8 cellular contexts compared by ENCODE assay signal in genomic region chr16:2604016-2604369, GRCh38.
A peak's percentile ranks its signal among the peaks of the same experiment; 100 is the strongest.
DNase-seq lines count a peak whose midpoint lies in the region; ATAC-seq and TF ChIP-seq lines count a peak whose summit lies in the region.
"Not testable (repeated sequence)": the region's sequence is repeated elsewhere in the genome, so short reads cannot be mapped to it uniquely, and the experiment has no call there.

No MANE protein-coding gene starts in this region.

- H3K36me3 ChIP-seq in CD4-positive, alpha-beta memory T cell (ENCODE audit: insufficient read depth, low read length); HUES64 (ENCODE audit: insufficient read depth, low read length); adipocyte (ENCODE audit: control insufficient read depth, insufficient read depth, low read length, severe bottlenecking); kidney epithelial cell (ENCODE audit: control insufficient read depth, insufficient read depth, low read length); neuronal stem cell (replicated peaks in 1 of 2; ENCODE audit: control insufficient read depth in 2 of 2, insufficient read depth in 2 of 2, low read length in 2 of 2); thoracic aorta: not testable (repeated sequence)

- TF ChIP-seq CTCF in kidney epithelial cell (IDR thresholded peaks at IDR 0.05; ENCODE audit: insufficient read depth, low read length, poor library complexity, severe bottlenecking); thoracic aorta (IDR thresholded peaks at IDR 0.05): not testable (repeated sequence)

- H3K4me1 ChIP-seq in CD4-positive, alpha-beta memory T cell (ENCODE audit: insufficient read depth, low read length); HUES64 (ENCODE audit: insufficient read depth, low read length); adipocyte (ENCODE audit: control insufficient read depth, insufficient read depth, low read length); neuronal stem cell (ENCODE audit: control insufficient read depth in 2 of 2, insufficient read depth in 1 of 2, low read depth in 1 of 2, low read length in 2 of 2); thoracic aorta (ENCODE audit: control insufficient read depth in 1 of 2, low read depth in 2 of 2): not testable (repeated sequence)

- not testable (repeated sequence) for H3K79me1 ChIP-seq in neuronal stem cell (ENCODE audit: low read depth, low read length)

- peak overlapping the region; percentile 66 for H3K27ac ChIP-seq in CD4-positive, alpha-beta memory T cell (ENCODE audit: low read depth, low read length)
- peak overlapping the region; percentile 84 for H3K27ac ChIP-seq in HUES64 (ENCODE audit: low read depth, low read length)
- H3K27ac ChIP-seq in epithelial cell of prostate, result peak overlapping the region; percentile 86
- not testable (repeated sequence) for H3K27ac ChIP-seq in neuronal stem cell (replicated peaks; ENCODE audit: low read length)
- peak overlapping the region in 1 of 2 donors; percentile 47 for H3K27ac ChIP-seq in thoracic aorta

- H3K4ac ChIP-seq in neuronal stem cell (ENCODE audit: low read length), result not testable (repeated sequence)

- peak overlapping the region; percentile 95 to 99 (median 98) for H3K4me3 Mint-ChIP-seq in CD4-positive, alpha-beta memory T cell

- H3K36me3 Mint-ChIP-seq in CD4-positive, alpha-beta memory T cell, result peaks cover 0 to 17% of the 10 kb centered on the region in 2 donors

- H2BK15ac ChIP-seq in neuronal stem cell (ENCODE audit: low read length), result not testable (repeated sequence)

- 3% methylated on average over 3 of the region's 12 CpGs for WGBS in HUES64
- WGBS in neuronal stem cell (ENCODE audit: extremely low coverage in 2 of 2, insufficient read length in 2 of 2, insufficient replicate concordance in 1 of 2), 2 donors, result no CpG with 5 or more reads among the region's 12 CpGs

- H2AK5ac ChIP-seq in neuronal stem cell (ENCODE audit: low read depth, low read length), result peak overlapping the region; percentile 91

- not testable (repeated sequence) for H4K91ac ChIP-seq in neuronal stem cell (ENCODE audit: low read depth, low read length, poor library complexity)

- DNase-seq in CD4-positive, alpha-beta memory T cell, result peak in 1 of 5 donors; percentile 9
- DNase-seq in adipocyte (ENCODE audit: low read depth), result peak; percentile 51
- DNase-seq in epithelial cell of prostate (ENCODE audit: low read depth, low spot score); kidney epithelial cell (ENCODE audit: low read depth); neuronal stem cell (ENCODE audit: low spot score); thoracic aorta (ENCODE audit: low spot score): not testable (repeated sequence)

- H3K27me3 Mint-ChIP-seq in CD4-positive, alpha-beta memory T cell, result not testable (repeated sequence)

- peak overlapping the region; percentile 82 for H2BK5ac ChIP-seq in neuronal stem cell (ENCODE audit: low read length)

- H3K9me3 Mint-ChIP-seq in CD4-positive, alpha-beta memory T cell, result not testable (repeated sequence)

- not testable (repeated sequence) for H3K9me3 ChIP-seq in CD4-positive, alpha-beta memory T cell (ENCODE audit: control insufficient read depth in 1 of 2, low read length in 2 of 2); HUES64 (ENCODE audit: insufficient read depth, low read depth, low read length); adipocyte (ENCODE audit: control insufficient read depth, low read length); neuronal stem cell (replicated peaks in 1 of 2; ENCODE audit: control insufficient read depth in 2 of 2, insufficient read depth in 1 of 2, low read depth in 1 of 2, low read length in 2 of 2); thoracic aorta

- H3K9ac ChIP-seq in HUES64 (ENCODE audit: low read depth, low read length), result peak overlapping the region; percentile 91
- peak overlapping the region; percentile 99 for H3K9ac ChIP-seq in adipocyte (ENCODE audit: low read length)
- peak overlapping the region; percentile 99 for H3K9ac ChIP-seq in neuronal stem cell (ENCODE audit: low read depth, low read length, poor library complexity)

- CTCF ChIA-PET in CD4-positive, alpha-beta memory T cell (lab: Charles Lee; ENCODE audit: partially characterized antibody), result not testable (repeated sequence)

- not testable (repeated sequence) for H3K27me3 ChIP-seq in CD4-positive, alpha-beta memory T cell (ENCODE audit: insufficient read depth, low read length); HUES64 (ENCODE audit: insufficient read depth, low read length); adipocyte (replicated peaks; ENCODE audit: control insufficient read depth, insufficient read depth, low read length); kidney epithelial cell (ENCODE audit: control insufficient read depth, insufficient read depth, low read length); neuronal stem cell (ENCODE audit: control insufficient read depth in 3 of 3, insufficient read depth in 3 of 3, low read depth in 1 of 3, low read length in 3 of 3); thoracic aorta (replicated peaks; ENCODE audit: insufficient read depth)

- peak overlapping the region; percentile 93 for H2AFZ ChIP-seq in neuronal stem cell (ENCODE audit: low read length)

- not testable (repeated sequence) for H3K23ac ChIP-seq in neuronal stem cell (ENCODE audit: low read depth, low read length, poor library complexity)

- H4K8ac ChIP-seq in neuronal stem cell (ENCODE audit: low read depth, low read length), result peak overlapping the region; percentile 43

- H3K27ac Mint-ChIP-seq in CD4-positive, alpha-beta memory T cell, result peak overlapping the region; percentile 83 to 94 (median 93)

- H3K4me1 Mint-ChIP-seq in CD4-positive, alpha-beta memory T cell, result peaks cover 7 to 32% (median 16%) of the 10 kb centered on the region in 4 donors

- ATAC-seq in SK-N-SH treated with all-trans-retinoic acid at 6 μM for 48 hours, result peak; percentile 32
- not testable (repeated sequence) for ATAC-seq in thoracic aorta (ENCODE audit: insufficient number of reproducible peaks, low FRiP score, low read depth)

- H3K4me3 ChIP-seq in CD4-positive, alpha-beta memory T cell (ENCODE audit: low read length in 2 of 2), result peak overlapping the region; percentile 52 to 56
- H3K4me3 ChIP-seq in HUES64 (ENCODE audit: low read length) (peak overlapping the region; percentile 84), adipocyte (ENCODE audit: low read length) (peak overlapping the region; percentile 99), kidney epithelial cell (ENCODE audit: low read depth, low read length) (peak overlapping the region; percentile 84), neuronal stem cell (ENCODE audit: low read length in 2 of 2) (peak overlapping the region; percentile 94 to 95), thoracic aorta (peak overlapping the region; percentile 92)

- not testable (repeated sequence) for H3K18ac ChIP-seq in neuronal stem cell (ENCODE audit: low read length)

- not testable (repeated sequence) for H2BK120ac ChIP-seq in neuronal stem cell (ENCODE audit: low read depth, low read length)

- POLR2A ChIA-PET in CD4-positive, alpha-beta memory T cell (lab: Charles Lee; ENCODE audit: partially characterized antibody), result not testable (repeated sequence)

- H3K4me2 ChIP-seq in neuronal stem cell (ENCODE audit: insufficient read depth, low read length, poor library complexity, severe bottlenecking), result peak overlapping the region; percentile 80

- peak overlapping the region; percentile 2 for H3K14ac ChIP-seq in neuronal stem cell (ENCODE audit: low read length)

- intact Hi-C loops in CD4-positive, alpha-beta memory T cell (cut with micrococcal nuclease), result not testable (repeated sequence)

- H2BK12ac ChIP-seq in neuronal stem cell (ENCODE audit: low read length), result not testable (repeated sequence)
